Comparison of ENCODE assay signal across 8 cellular contexts in genomic region chr17:77420476-77420803, GRCh38.
DNase-seq lines count a peak whose midpoint lies in the region; ATAC-seq, FAIRE-seq and TF ChIP-seq lines count a peak whose summit lies in the region.

No MANE protein-coding gene starts in this region.

- WGBS in endodermal cell (ENCODE audit: insufficient coverage in 1 of 2, insufficient read length in 1 of 2), 2 experiments: 51 to 75% methylated on average over 2 to 5 of the region's 5 CpGs

- peak overlapping the region; percentile 9 for H3K27ac ChIP-seq in CD8-positive, alpha-beta T cell (ENCODE audit: low read depth, low read length)
- H3K27ac ChIP-seq in OCI-LY7 (ENCODE audit: low read depth, low read length, poor library complexity, severe bottlenecking) (peak overlapping the region; percentile 65), endodermal cell (ENCODE audit: low read depth, low read length) (no peak overlapping the region)

- BruUV-seq in OCI-LY7 (replicated peaks; lab: Mats Ljungman, UMichigan): no TSS peak

- H3K9me2 ChIP-seq in OCI-LY7 (ENCODE audit: insufficient read depth, low read length): no peaks in the 10 kb centered on the region

- no peak for DNase-seq in CD8-positive, alpha-beta T cell
- DNase-seq in OCI-LY7 (ENCODE audit: low spot score): no peak
- no peak for DNase-seq in endodermal cell
- DNase-seq in osteocyte (ENCODE audit: extremely low spot score, unreplicated experiment): no peak
- no peak for DNase-seq in NCI-H128 (lab: John Stamatoyannopoulos, UW; ENCODE audit: unreplicated experiment)
- no peak for DNase-seq in frontal cortex (ENCODE audit: low spot score in 2 of 2)
- no peak for DNase-seq in kidney tubule cell (ENCODE audit: low spot score)
- no peak for DNase-seq in RKO (ENCODE audit: low spot score)

- H3K4me2 ChIP-seq in OCI-LY7 (ENCODE audit: low read length): peak overlapping the region; percentile 66

- CTCF ChIA-PET in CD8-positive, alpha-beta T cell (lab: Charles Lee): interaction anchor here (0.8 to 4.9 kb wide), 13 partner anchors 9 to 89 kb away, joined by 3 to 32 read pairs (median 4); no protein-coding TSS in a partner anchor
- CTCF ChIA-PET in OCI-LY7 (lab: Charles Lee; ENCODE audit: unreplicated experiment): interaction anchor here (1.2 to 1.5 kb wide), 4 partner anchors 9 to 20 kb away, joined by 5 to 10 read pairs (median 7); no protein-coding TSS in a partner anchor

- no peaks in the 10 kb centered on the region for H3K79me2 ChIP-seq in OCI-LY7 (ENCODE audit: insufficient read depth, low read depth, low read length)

- H3K4me3 Mint-ChIP-seq in CD8-positive, alpha-beta T cell: peak overlapping the region; percentile 65
- no peak overlapping the region for H3K4me3 Mint-ChIP-seq in endodermal cell
- no peak overlapping the region for H3K4me3 Mint-ChIP-seq in osteocyte (ENCODE audit: unreplicated experiment)

- peaks cover 75% of the 10 kb centered on the region for H3K4me1 ChIP-seq in CD8-positive, alpha-beta T cell (ENCODE audit: insufficient read depth, low read length)
- H3K4me1 ChIP-seq in OCI-LY7 (ENCODE audit: insufficient read depth, low read length, poor library complexity, severe bottlenecking): peaks cover 51% of the 10 kb centered on the region
- H3K4me1 ChIP-seq in endodermal cell (ENCODE audit: control insufficient read depth, insufficient read depth, low read length): peaks cover 35% of the 10 kb centered on the region

- H3K4me3 ChIP-seq in CD8-positive, alpha-beta T cell (ENCODE audit: low read depth, low read length): peak overlapping the region; percentile 28
- H3K4me3 ChIP-seq in OCI-LY7 (ENCODE audit: low read depth, low read length, poor library complexity, severe bottlenecking): peak overlapping the region; percentile 44
- H3K4me3 ChIP-seq in endodermal cell (ENCODE audit: low read length): no peak overlapping the region

- H3K27me3 ChIP-seq in CD8-positive, alpha-beta T cell (ENCODE audit: insufficient read depth, low read length): no peaks in the 10 kb centered on the region
- no peaks in the 10 kb centered on the region for H3K27me3 ChIP-seq in endodermal cell (ENCODE audit: control insufficient read depth, insufficient read depth, low read length, poor library complexity, severe bottlenecking)

- no peaks in the 10 kb centered on the region for H4K20me1 ChIP-seq in OCI-LY7 (ENCODE audit: insufficient read depth, low read length)

- no peaks in the 10 kb centered on the region for H3K9me3 ChIP-seq in CD8-positive, alpha-beta T cell (ENCODE audit: low read length)
- H3K9me3 ChIP-seq in OCI-LY7 (ENCODE audit: low read length): no peaks in the 10 kb centered on the region
- no peaks in the 10 kb centered on the region for H3K9me3 ChIP-seq in endodermal cell (ENCODE audit: control insufficient read depth, low read length)

- ATAC-seq in CD8-positive, alpha-beta T cell: no peak

- H2AFZ ChIP-seq in OCI-LY7 (ENCODE audit: low read length): no peak overlapping the region; the same call in 1 of the 2 replicates

- H3K4me1 Mint-ChIP-seq in CD8-positive, alpha-beta T cell (ENCODE audit: low read depth): peaks cover 67% of the 10 kb centered on the region
- H3K4me1 Mint-ChIP-seq in endodermal cell: peaks cover 40% of the 10 kb centered on the region
- peaks cover 66% of the 10 kb centered on the region for H3K4me1 Mint-ChIP-seq in osteocyte (ENCODE audit: unreplicated experiment)

- POLR2A ChIA-PET in CD8-positive, alpha-beta T cell (lab: Charles Lee): interaction anchor here (0.7 to 6.4 kb wide), 16 partner anchors 11 to 89 kb away, joined by 3 to 57 read pairs (median 8); no protein-coding TSS in a partner anchor
- POLR2A ChIA-PET in OCI-LY7 (lab: Charles Lee): interaction anchor here (0.6 to 2.2 kb wide), 10 partner anchors 9 to 42 kb away, joined by 3 to 8 read pairs (median 5); no protein-coding TSS in a partner anchor

- peaks cover 24% of the 10 kb centered on the region for H3K36me3 Mint-ChIP-seq in CD8-positive, alpha-beta T cell
- H3K36me3 Mint-ChIP-seq in endodermal cell (ENCODE audit: low read depth): no peaks in the 10 kb centered on the region
- no peaks in the 10 kb centered on the region for H3K36me3 Mint-ChIP-seq in osteocyte (ENCODE audit: unreplicated experiment)

- FAIRE-seq in frontal cortex (lab: Jason Lieb, UNC): no peak

- H3K9me3 Mint-ChIP-seq in CD8-positive, alpha-beta T cell: no peaks in the 10 kb centered on the region
- no peaks in the 10 kb centered on the region for H3K9me3 Mint-ChIP-seq in endodermal cell
- H3K9me3 Mint-ChIP-seq in osteocyte (ENCODE audit: unreplicated experiment): no peaks in the 10 kb centered on the region

- H3K36me3 ChIP-seq in CD8-positive, alpha-beta T cell (ENCODE audit: insufficient read depth, low read length): peaks cover 4% of the 10 kb centered on the region
- H3K36me3 ChIP-seq in OCI-LY7 (ENCODE audit: insufficient read depth, low read length) (no peaks in the 10 kb centered on the region), endodermal cell (ENCODE audit: control insufficient read depth, insufficient read depth, low read length) (peaks cover 9% of the 10 kb centered on the region)

- intact Hi-C loops in CD8-positive, alpha-beta T cell (cut with DNase I, micrococcal nuclease): loop anchor here in 1 of 2 experiments (2.0 kb wide), 1 partner anchor 16 kb away; no protein-coding TSS in a partner anchor
- intact Hi-C loops in OCI-LY7 (cut with micrococcal nuclease; ENCODE audit: unreplicated experiment): no loop called here

- H3K27ac Mint-ChIP-seq in CD8-positive, alpha-beta T cell: peak overlapping the region; percentile 91
- H3K27ac Mint-ChIP-seq in endodermal cell (peak overlapping the region; percentile 94), osteocyte (ENCODE audit: unreplicated experiment) (peak overlapping the region; percentile 92)

- no peak overlapping the region for H3K9ac ChIP-seq in endodermal cell (ENCODE audit: extremely low read depth, low read length, poor library complexity, severe bottlenecking)

- TF ChIP-seq CTCF in CD8-positive, alpha-beta T cell (IDR thresholded peaks at IDR 0.05): no peak
- TF ChIP-seq CTCF in OCI-LY7 (conservative IDR thresholded peaks at IDR 0.05; ENCODE audit: low read length) (no peak), endodermal cell (conservative IDR thresholded peaks at IDR 0.05) (peak; percentile 15), osteocyte (IDR thresholded peaks at IDR 0.05) (peak; percentile 24)

- no peaks in the 10 kb centered on the region for H3K27me3 Mint-ChIP-seq in CD8-positive, alpha-beta T cell (ENCODE audit: low read depth)
- H3K27me3 Mint-ChIP-seq in endodermal cell (ENCODE audit: insufficient read depth): no peaks in the 10 kb centered on the region
- no peaks in the 10 kb centered on the region for H3K27me3 Mint-ChIP-seq in osteocyte (ENCODE audit: unreplicated experiment)

Comparison
In these comparisons a context has a peak if more than half of its experiments do, and no peak if none do; other contexts are left out.
1. CTCF ChIP-seq: peak in endodermal cell (single experiment) and osteocyte (single experiment); none in CD8-positive, alpha-beta T cell (single experiment) and OCI-LY7 (single experiment).
2. Peak in every context shown above with its lines, with median percentiles within 50 percentile points of each other: H3K27ac Mint-ChIP-seq.